In the genomic region with DNA sequence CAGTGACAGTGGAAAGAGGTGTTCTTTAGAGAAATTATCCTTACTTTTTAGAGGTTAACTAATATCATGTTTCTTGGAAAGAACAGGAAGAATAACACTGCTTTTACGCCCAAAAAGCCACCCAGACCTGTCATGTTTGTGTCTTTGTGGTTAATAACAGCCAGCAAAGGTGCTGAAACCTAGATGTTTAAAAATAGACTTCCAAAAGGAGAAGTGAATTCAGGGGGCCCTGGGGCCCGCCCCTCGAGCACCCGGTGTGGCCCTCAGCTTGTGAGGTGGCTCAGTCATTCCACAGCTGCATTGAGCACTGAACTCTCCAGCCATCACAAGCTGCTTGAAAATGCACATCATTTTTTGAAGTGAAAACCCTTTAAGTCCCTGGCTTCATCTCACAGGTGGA, we compare ENCODE assay signal across 9 cellular contexts. TPM values are rescaled to one million over a fixed set of nuclear protein-coding genes. Genes with fewer than 3 reads are reported as not detected.
DNase-seq lines count a peak whose midpoint lies in the region; ATAC-seq and TF ChIP-seq lines count a peak whose summit lies in the region.
"Had no signal": no experiment of that assay in that cellular context is flagged by ENCODE, and none has a peak within 500 bp of the region (broad histone marks: within the 10 kb centered on the region; RNA-seq: fewer than 3 reads in every experiment).

No MANE protein-coding gene starts in this region.

- no peaks in the 10 kb centered on the region for H3K9me3 ChIP-seq in CD4-positive, alpha-beta memory T cell (ENCODE audit: control insufficient read depth in 1 of 2, low read length in 2 of 2)
- no peaks in the 10 kb centered on the region for H3K9me3 ChIP-seq in effector memory CD4-positive, alpha-beta T cell (ENCODE audit: control insufficient read depth, low read length)
- no peaks in the 10 kb centered on the region for H3K9me3 ChIP-seq in smooth muscle cell (replicated peaks; ENCODE audit: low read depth)

- ATAC-seq in GM19035 (IDR thresholded peaks at IDR 0.05; ENCODE audit: unreplicated experiment), result peak; percentile 73
- peak; percentile 76 for ATAC-seq in HG02973 (IDR thresholded peaks at IDR 0.05; ENCODE audit: unreplicated experiment)

- no peaks in the 10 kb centered on the region for H3K79me2 ChIP-seq in smooth muscle cell (ENCODE audit: low read depth)

- H3K27me3 ChIP-seq in CD4-positive, alpha-beta memory T cell (ENCODE audit: insufficient read depth, low read length), result no peaks in the 10 kb centered on the region
- H3K27me3 ChIP-seq in effector memory CD4-positive, alpha-beta T cell (replicated peaks; ENCODE audit: control insufficient read depth, insufficient read depth, low read length, poor library complexity, severe bottlenecking), result no peaks in the 10 kb centered on the region
- no peaks in the 10 kb centered on the region for H3K27me3 ChIP-seq in smooth muscle cell (ENCODE audit: low read depth)

- peaks cover 37% of the 10 kb centered on the region for H3K36me3 ChIP-seq in CD4-positive, alpha-beta memory T cell (ENCODE audit: insufficient read depth, low read length)
- H3K36me3 ChIP-seq in effector memory CD4-positive, alpha-beta T cell (ENCODE audit: control insufficient read depth, insufficient read depth, low read length), result peaks cover 49% of the 10 kb centered on the region
- H3K36me3 ChIP-seq in smooth muscle cell (ENCODE audit: low read depth), result no peaks in the 10 kb centered on the region

- H3K4me3 ChIP-seq in CD4-positive, alpha-beta memory T cell (ENCODE audit: low read length in 2 of 2), result no peak overlapping the region
- no peak overlapping the region for H3K4me3 ChIP-seq in effector memory CD4-positive, alpha-beta T cell (ENCODE audit: insufficient read depth, low read depth, low read length, poor library complexity, severe bottlenecking)
- H3K4me3 ChIP-seq in smooth muscle cell, result no peak overlapping the region

- H2AFZ ChIP-seq in smooth muscle cell (ENCODE audit: low read depth), result no peak overlapping the region

- peak overlapping the region; percentile 59 to 91 (median 75) for H3K27ac Mint-ChIP-seq in CD4-positive, alpha-beta memory T cell

- DNase-seq in CD4-positive, alpha-beta memory T cell, result no peak
- DNase-seq in SKM-1 treated with dmso at 0.1 percent for 144 hours (lab: John Stamatoyannopoulos, UW; ENCODE audit: unreplicated experiment) (peak; percentile 17), RWPE1 (ENCODE audit: low spot score) (no peak), smooth muscle cell (lab: John Stamatoyannopoulos, UW; ENCODE audit: unreplicated experiment) (no peak), HuH-7 (ENCODE audit: low spot score) (no peak)
- no peak for DNase-seq in effector memory CD4-positive, alpha-beta T cell
- DNase-seq: NCI-H510A treated with DMSO at 0.1 percent for 48 hours had no signal

- H3F3A ChIP-seq in smooth muscle cell (ENCODE audit: low read depth), result no peaks in the 10 kb centered on the region

- POLR2A ChIA-PET in CD4-positive, alpha-beta memory T cell (lab: Charles Lee; ENCODE audit: partially characterized antibody), result interaction anchor here (0.7 kb wide), 1 partner anchor 48 kb away, joined by 3 read pairs; no protein-coding TSS in a partner anchor
- POLR2A ChIA-PET in RWPE1 (lab: Yijun Ruan, JAX; ENCODE audit: low non-redundant PET), result no interaction called here

- no peaks in the 10 kb centered on the region for H3K4me1 ChIP-seq in CD4-positive, alpha-beta memory T cell (ENCODE audit: insufficient read depth, low read length)
- H3K4me1 ChIP-seq in effector memory CD4-positive, alpha-beta T cell (ENCODE audit: control insufficient read depth, insufficient read depth, low read length, poor library complexity, severe bottlenecking), result no peaks in the 10 kb centered on the region
- no peaks in the 10 kb centered on the region for H3K4me1 ChIP-seq in smooth muscle cell (ENCODE audit: low read depth)

- H3K4me3 Mint-ChIP-seq in CD4-positive, alpha-beta memory T cell, result peak overlapping the region in 2 of 8 donors; percentile 8 to 29

- peaks cover 4% of the 10 kb centered on the region for H4K20me1 ChIP-seq in smooth muscle cell (ENCODE audit: low read depth)

- TF ChIP-seq CTCF in RWPE1 (conservative IDR thresholded peaks at IDR 0.05; ENCODE audit: low read depth), result no peak
- no peak for TF ChIP-seq CTCF in smooth muscle cell (IDR thresholded peaks at IDR 0.05; ENCODE audit: borderline replicate concordance, insufficient read depth, poor library complexity, severe bottlenecking)

- no peak overlapping the region for H3K4me2 ChIP-seq in smooth muscle cell

- H3K27ac ChIP-seq in CD4-positive, alpha-beta memory T cell (ENCODE audit: low read depth, low read length), result no peak overlapping the region
- H3K27ac ChIP-seq in RWPE1 (no peak overlapping the region), smooth muscle cell (ENCODE audit: low read depth) (no peak overlapping the region)
- H3K27ac ChIP-seq in effector memory CD4-positive, alpha-beta T cell (ENCODE audit: insufficient read depth, low read length, poor library complexity, severe bottlenecking), result no peak overlapping the region

- CTCF ChIA-PET in CD4-positive, alpha-beta memory T cell (lab: Charles Lee; ENCODE audit: partially characterized antibody), result interaction anchor here (1.5 kb wide), 1 partner anchor 13 kb away, joined by 3 read pairs; no protein-coding TSS in a partner anchor
- CTCF ChIA-PET in RWPE1 (lab: Yijun Ruan, JAX), result interaction anchor here (0.6 kb wide), 1 partner anchor 127 kb away, joined by 3 read pairs; no protein-coding TSS in a partner anchor

- 100% methylated on average over 4 of the region's 4 CpGs for WGBS in smooth muscle cell (ENCODE audit: low lambda C conversion rate)

- intact Hi-C loops in CD4-positive, alpha-beta memory T cell (cut with micrococcal nuclease), result no loop called here

- H3K4me1 Mint-ChIP-seq in CD4-positive, alpha-beta memory T cell, result peaks cover 8 to 11% (median 9%) of the 10 kb centered on the region in 4 donors

- peaks cover 32 to 60% of the 10 kb centered on the region in 2 donors for H3K36me3 Mint-ChIP-seq in CD4-positive, alpha-beta memory T cell

- peaks cover 0 to 2% (median 0%) of the 10 kb centered on the region in 8 donors for H3K9me3 Mint-ChIP-seq in CD4-positive, alpha-beta memory T cell

- H3K27me3 Mint-ChIP-seq in CD4-positive, alpha-beta memory T cell, result no peaks in the 10 kb centered on the region

- H3K9ac ChIP-seq in smooth muscle cell (ENCODE audit: low read depth), result no peak overlapping the region

RNA-seq across cellular contexts. Expression of gene AMN, which starts 20.8 kb away (rescaled TPM):
- total RNA-seq in CD4-positive, alpha-beta memory T cell, result 1 to 10 TPM; 5.1 to 7.1 TPM
- polyA plus RNA-seq in CD4-positive, alpha-beta memory T cell, result 1 to 10 TPM in 1 of 2 donors, under 1 TPM in 1; 0.77 to 2.1 TPM
- total RNA-seq in smooth muscle cell, result 0.31 TPM in 1 of 2 replicates, not detected in the other
- 0.65 and 1.2 TPM in 2 replicates for polyA plus RNA-seq in smooth muscle cell
